ENCODE assay signal across 2 cellular contexts in genomic region chr15:91535856-91536500, GRCh38.
TF ChIP-seq lines count a peak whose summit lies in the region.

No MANE protein-coding gene starts in this region.

TF ChIP-seq in IMR-90, 13 proteins besides CTCF, POLR2A, EP300 and RAD21 (continued from another document):
- TF ChIP-seq NFE2L2 (IDR thresholded peaks at IDR 0.05; ENCODE audit: low read depth, low read length) (no peak), MAFK (IDR thresholded peaks at IDR 0.05; ENCODE audit: low read depth, low read length) (no peak), FOS (IDR thresholded peaks at IDR 0.05; ENCODE audit: low read depth, low read length) (no peak), BHLHE40 (IDR thresholded peaks at IDR 0.05; ENCODE audit: low read depth, low read length) (no peak), CEBPB (IDR thresholded peaks at IDR 0.05; ENCODE audit: low read depth, low read length) (no peak), ELK1 (IDR thresholded peaks at IDR 0.05; ENCODE audit: borderline replicate concordance, low read depth, low read length) (no peak), USF2 (IDR thresholded peaks at IDR 0.05; ENCODE audit: low read depth, low read length) (no peak), CHD1 (IDR thresholded peaks at IDR 0.05; ENCODE audit: low read depth, low read length) (no peak)

TF ChIP-seq in K562, 482 proteins besides CTCF, POLR2A, EP300 and RAD21 (continued from another document):
- TF ChIP-seq NRF1 (conservative IDR thresholded peaks at IDR 0.05 in 1 of 2, IDR thresholded peaks at IDR 0.05 in 1 of 2) (no peak), ZKSCAN1 (IDR thresholded peaks at IDR 0.05; ENCODE audit: low read depth, low read length) (no peak), ZNF589 (CRISPR knock-in tag; IDR thresholded peaks at IDR 0.05; ENCODE audit: low read depth) (no peak), FUS (optimal IDR thresholded peaks at IDR 0.05; ENCODE audit: low read depth, low read length) (no peak)
